1 cellular context compared by ENCODE assay signal in genomic region chr7:107039199-107039900, GRCh38.
TF ChIP-seq lines count a peak whose summit lies in the region.

No MANE protein-coding gene starts in this region.

TF ChIP-seq in K562, 482 proteins besides CTCF, POLR2A, EP300 and RAD21 (continued from another document):
- peak; percentile 61; the same call in 1 of the 2 replicates for TF ChIP-seq ATF6 (CRISPR knock-in tag; IDR thresholded peaks at IDR 0.05)
- no peak for TF ChIP-seq ETS2 (tag; IDR thresholded peaks at IDR 0.05; ENCODE audit: borderline replicate concordance, poor library complexity, severe bottlenecking)
- TF ChIP-seq E2F6 (IDR thresholded peaks at IDR 0.05; ENCODE audit: borderline replicate concordance in 1 of 2, extremely low read depth in 1 of 2, insufficient read depth in 1 of 2, insufficient read length in 1 of 2, low read depth in 1 of 2, low read length in 1 of 2, poor library complexity in 1 of 2, severe bottlenecking in 1 of 2): no peak
- TF ChIP-seq SMAD3 (CRISPR knock-in tag; conservative IDR thresholded peaks at IDR 0.05): no peak
- no peak for TF ChIP-seq NR3C1 (CRISPR knock-in tag; IDR thresholded peaks at IDR 0.05)
- peak; percentile 66 for TF ChIP-seq CBFA2T3 (IDR thresholded peaks at IDR 0.05)
- TF ChIP-seq SRF (CRISPR knock-in tag; IDR thresholded peaks at IDR 0.05): peak in 1 of 2 experiments; percentile 67; a peak in 2 of 4 replicates
- TF ChIP-seq HDAC2 (IDR thresholded peaks at IDR 0.05): 0 out of 2 replicates have a peak, but pooled peaks have one; percentile 15
- no peak for TF ChIP-seq ZBTB1 (CRISPR knock-in tag; IDR thresholded peaks at IDR 0.05; ENCODE audit: borderline replicate concordance, low read depth)
- no peak for TF ChIP-seq ZNF668 (CRISPR knock-in tag; IDR thresholded peaks at IDR 0.05)
- TF ChIP-seq POLR2AphosphoS5 (IDR thresholded peaks at IDR 0.05; ENCODE audit: control insufficient read depth, insufficient read depth, low read depth, low read length): no peak
- TF ChIP-seq MNT (conservative IDR thresholded peaks at IDR 0.05): no peak
- TF ChIP-seq GABPB2 (CRISPR knock-in tag; conservative IDR thresholded peaks at IDR 0.05): no peak
- peak; percentile 37; the same call in 1 of the 2 replicates for TF ChIP-seq JUND (IDR thresholded peaks at IDR 0.05; ENCODE audit: borderline replicate concordance, low read depth, low read length)
- peak; percentile 28; the same call in 1 of the 3 replicates for TF ChIP-seq JUND (tag; IDR thresholded peaks at IDR 0.05; ENCODE audit: borderline replicate concordance, low read depth, low read length)
- peak; percentile 68 for TF ChIP-seq SMARCA4 (IDR thresholded peaks at IDR 0.05)
- TF ChIP-seq CBX1 (IDR thresholded peaks at IDR 0.05; ENCODE audit: low read depth): no peak
- no peak for TF ChIP-seq RFX5 (IDR thresholded peaks at IDR 0.05; ENCODE audit: low read depth, low read length)
- TF ChIP-seq PTTG1 (tag; IDR thresholded peaks at IDR 0.05; ENCODE audit: low read depth): no peak
- TF ChIP-seq, protein P1, sequence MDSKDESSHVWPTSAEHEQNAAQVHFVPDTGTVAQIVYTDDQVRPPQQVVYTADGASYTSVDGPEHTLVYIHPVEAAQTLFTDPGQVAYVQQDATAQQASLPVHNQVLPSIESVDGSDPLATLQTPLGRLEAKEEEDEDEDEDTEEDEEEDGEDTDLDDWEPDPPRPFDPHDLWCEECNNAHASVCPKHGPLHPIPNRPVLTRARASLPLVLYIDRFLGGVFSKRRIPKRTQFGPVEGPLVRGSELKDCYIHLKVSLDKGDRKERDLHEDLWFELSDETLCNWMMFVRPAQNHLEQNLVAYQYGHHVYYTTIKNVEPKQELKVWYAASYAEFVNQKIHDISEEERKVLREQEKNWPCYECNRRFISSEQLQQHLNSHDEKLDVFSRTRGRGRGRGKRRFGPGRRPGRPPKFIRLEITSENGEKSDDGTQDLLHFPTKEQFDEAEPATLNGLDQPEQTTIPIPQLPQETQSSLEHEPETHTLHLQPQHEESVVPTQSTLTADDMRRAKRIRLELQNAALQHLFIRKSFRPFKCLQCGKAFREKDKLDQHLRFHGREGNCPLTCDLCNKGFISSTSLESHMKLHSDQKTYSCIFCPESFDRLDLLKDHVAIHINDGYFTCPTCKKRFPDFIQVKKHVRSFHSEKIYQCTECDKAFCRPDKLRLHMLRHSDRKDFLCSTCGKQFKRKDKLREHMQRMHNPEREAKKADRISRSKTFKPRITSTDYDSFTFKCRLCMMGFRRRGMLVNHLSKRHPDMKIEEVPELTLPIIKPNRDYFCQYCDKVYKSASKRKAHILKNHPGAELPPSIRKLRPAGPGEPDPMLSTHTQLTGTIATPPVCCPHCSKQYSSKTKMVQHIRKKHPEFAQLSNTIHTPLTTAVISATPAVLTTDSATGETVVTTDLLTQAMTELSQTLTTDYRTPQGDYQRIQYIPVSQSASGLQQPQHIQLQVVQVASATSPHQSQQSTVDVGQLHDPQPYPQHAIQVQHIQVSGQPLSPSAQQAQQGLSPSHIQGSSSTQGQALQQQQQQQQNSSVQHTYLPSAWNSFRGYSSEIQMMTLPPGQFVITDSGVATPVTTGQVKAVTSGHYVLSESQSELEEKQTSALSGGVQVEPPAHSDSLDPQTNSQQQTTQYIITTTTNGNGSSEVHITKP (IDR thresholded peaks at IDR 0.05; ENCODE audit: partially characterized antibody): no peak
